In genomic region chr17:43660816-43661493, GRCh38 we compare ENCODE assay signal across 19 cellular contexts. TPM values are rescaled to one million over a fixed set of nuclear protein-coding genes. Genes with fewer than 3 reads are reported as not detected.
DNase-seq lines count a peak whose midpoint lies in the region; FAIRE-seq and TF ChIP-seq lines count a peak whose summit lies in the region.
"Had no signal": no experiment of that assay in that cellular context is flagged by ENCODE, and none has a peak within 500 bp of the region (broad histone marks: within the 10 kb centered on the region; RNA-seq: fewer than 3 reads in every experiment).

No MANE protein-coding gene starts in this region.

- no peaks in the 10 kb centered on the region for H3K79me1 ChIP-seq in H1 (ENCODE audit: low read depth, low read length)

- H2AK5ac ChIP-seq in H1 (ENCODE audit: low read depth, low read length) = no peak overlapping the region

- no peak for TF ChIP-seq POLR2A in H1 (IDR thresholded peaks at IDR 0.05; ENCODE audit: control extremely low read depth in 1 of 2, low read depth in 2 of 2, low read length in 2 of 2)

- H3K36me3 ChIP-seq in H1 (ENCODE audit: control insufficient read depth in 2 of 4, insufficient read depth in 4 of 4, low read length in 3 of 4) = no peaks in the 10 kb centered on the region

- no peak for FAIRE-seq in H1 (lab: Jason Lieb, UNC)
- FAIRE-seq: endothelial cell of umbilical vein had no signal

- no peaks in the 10 kb centered on the region for H3K79me2 ChIP-seq in H1 (ENCODE audit: control insufficient read depth in 1 of 2, insufficient read depth in 2 of 2, low read length in 2 of 2)

- no peaks in the 10 kb centered on the region; a peak in 2 of 7 replicates for H3K27me3 ChIP-seq in H1 (replicated peaks in 1 of 4; ENCODE audit: control insufficient read depth in 3 of 4, extremely low read depth in 1 of 4, insufficient read depth in 3 of 4, low read length in 3 of 4)

- no peak overlapping the region for H2BK12ac ChIP-seq in H1 (ENCODE audit: low read depth, low read length)

- peaks cover 47% of the 10 kb centered on the region for H3K4me1 Mint-ChIP-seq in activated naive CD4-positive, alpha-beta T cell treated with anti-CD3 and anti-CD28 coated beads, Interleukin-2, amount 50 U/mL, for 24 hours

- H3K4me1 ChIP-seq in H1 (replicated peaks in 1 of 4; ENCODE audit: control insufficient read depth in 3 of 4, insufficient read depth in 4 of 4, low read length in 3 of 4) = peaks cover 3 to 31% (median 19%) of the 10 kb centered on the region in 4 experiments; a peak in 5 of 7 replicates

- H2BK20ac ChIP-seq in H1 (ENCODE audit: low read length) = no peak overlapping the region

- H2BK15ac ChIP-seq in H1 (ENCODE audit: low read length) = peak overlapping the region; percentile 61; the same call in 1 of the 2 replicates

- TF ChIP-seq CTCF in H1 (IDR thresholded peaks at IDR 0.05; ENCODE audit: control extremely low read depth in 1 of 3, insufficient read depth in 1 of 3, low read depth in 1 of 3, low read length in 3 of 3) = no peak

- no peak for TF ChIP-seq RAD21 in H1 (IDR thresholded peaks at IDR 0.05 in 1 of 2, conservative IDR thresholded peaks at IDR 0.05 in 1 of 2; ENCODE audit: low read depth in 2 of 2, low read length in 2 of 2)

- WGBS in H1 (ENCODE audit: extremely low coverage in 1 of 2, insufficient coverage in 1 of 2, insufficient read length in 1 of 2, insufficient replicate concordance in 2 of 2, low coverage in 1 of 2, low lambda C conversion rate in 2 of 2, missing lambda C conversion rate in 1 of 2), 2 experiments = 92% methylated on average over 12 of the region's 16 CpGs; no CpG with 5 or more reads in 1 of the 2 experiments

- no peaks in the 10 kb centered on the region for H3K9me3 ChIP-seq in H1 (ENCODE audit: insufficient read depth in 2 of 2, low read depth in 1 of 2, low read length in 1 of 2)
- H3K9me3 ChIP-seq: SK-N-SH had no signal

- H3K36me3 Mint-ChIP-seq in activated naive CD4-positive, alpha-beta T cell treated with anti-CD3 and anti-CD28 coated beads, Interleukin-2, amount 50 U/mL, for 24 hours = no peaks in the 10 kb centered on the region

- peak overlapping the region; percentile 61 for H4K91ac ChIP-seq in H1 (replicated peaks; ENCODE audit: insufficient read length, low read length)

- CTCF ChIA-PET in H1 (lab: Charles Lee; ENCODE audit: partially characterized antibody) = interaction anchor here (0.8 to 7.0 kb wide), 5 partner anchors 9 to 83 kb away, joined by 3 to 46 read pairs (median 21); no protein-coding TSS in a partner anchor

- no peak for TF ChIP-seq EP300 in H1 (IDR thresholded peaks at IDR 0.05; ENCODE audit: borderline replicate concordance in 1 of 2, low read depth in 2 of 2, low read length in 2 of 2)

- H2BK5ac ChIP-seq in H1 (ENCODE audit: low read depth, low read length) = no peak overlapping the region

- no peak overlapping the region for H3K4ac ChIP-seq in H1 (replicated peaks; ENCODE audit: insufficient read length, low read depth, low read length)

- H3K9ac ChIP-seq in H1 (replicated peaks in 1 of 4; ENCODE audit: extremely low read depth in 1 of 4, low read depth in 3 of 4, low read length in 3 of 4) = no peak overlapping the region
- H3K9ac ChIP-seq: SK-N-SH had no signal

- no peak overlapping the region for H2AFZ ChIP-seq in H1 (ENCODE audit: low read length)

- no peaks in the 10 kb centered on the region for H3K23me2 ChIP-seq in H1 (ENCODE audit: low read depth, low read length)

- H3K4me3 Mint-ChIP-seq in activated naive CD4-positive, alpha-beta T cell treated with anti-CD3 and anti-CD28 coated beads, Interleukin-2, amount 50 U/mL, for 24 hours = peak overlapping the region; percentile 26
- H3K4me3 Mint-ChIP-seq: activated B cell treated with CpG ODN at 0.5 μM for 24 hours, H9 had no signal

- H4K20me1 ChIP-seq in H1 (replicated peaks in 1 of 2; ENCODE audit: control insufficient read depth in 1 of 2, insufficient read depth in 2 of 2, low read length in 2 of 2) = no peaks in the 10 kb centered on the region

- H3K56ac ChIP-seq in H1 (replicated peaks; ENCODE audit: insufficient read length, low read depth, low read length) = no peak overlapping the region

- no peak overlapping the region for H3K4me3 ChIP-seq in H1 (ENCODE audit: extremely low read depth in 1 of 4, insufficient read depth in 2 of 4, low read depth in 3 of 4, low read length in 4 of 4)

- H3K27ac Mint-ChIP-seq in activated naive CD4-positive, alpha-beta T cell treated with anti-CD3 and anti-CD28 coated beads, Interleukin-2, amount 50 U/mL, for 24 hours = no peak overlapping the region
- H3K27ac Mint-ChIP-seq: activated B cell treated with CpG ODN at 0.5 μM for 24 hours; activated naive CD4-positive, alpha-beta T cell treated with anti-CD3 and anti-CD28 coated beads for 36 hours had no signal

- H3K27ac ChIP-seq in H1 (ENCODE audit: low read depth, low read length) = no peak overlapping the region

- no peaks in the 10 kb centered on the region for H3K27me3 Mint-ChIP-seq in activated naive CD4-positive, alpha-beta T cell treated with anti-CD3 and anti-CD28 coated beads, Interleukin-2, amount 50 U/mL, for 24 hours

- DNase-seq in activated naive CD4-positive, alpha-beta T cell treated with anti-CD3 and anti-CD28 coated beads, Interleukin-2, amount 50 U/mL, for 16 hours = no peak
- DNase-seq in T follicular helper cell (ENCODE audit: low read depth) (peak; percentile 6), H1 (ENCODE audit: low read depth in 1 of 2, low spot score in 2 of 2) (no peak), OCI-M1 (lab: John Stamatoyannopoulos, UW) (no peak), NCI-H1436 (lab: John Stamatoyannopoulos, UW) (no peak), COLO668 (lab: John Stamatoyannopoulos, UW; ENCODE audit: unreplicated experiment) (no peak)
- peak; percentile 8 for DNase-seq in stimulated activated CD8-positive, alpha-beta memory T cell treated with anti-CD3 and anti-CD28 coated beads, Interleukin-12 subunit alpha, Interleukin-12 subunit beta, amount 100 ng/mL, for 1 hour (ENCODE audit: low read depth)
- DNase-seq: activated B cell treated with CpG ODN at 0.5 μM for 24 hours; central memory CD4-positive, alpha-beta T cell; DMS53; H9; KG1; NCI-H1105; NCI-H226; retina; SK-N-SH had no signal

- no peak overlapping the region for H3K23ac ChIP-seq in H1 (ENCODE audit: insufficient read length)

- POLR2A ChIA-PET in H1 (lab: Charles Lee; ENCODE audit: partially characterized antibody) = no interaction called here

- peak overlapping the region; percentile 39; the same call in 1 of the 2 replicates for H4K8ac ChIP-seq in H1 (ENCODE audit: extremely low read depth, insufficient read depth, low read length)

- no peak overlapping the region for H3K4me2 ChIP-seq in H1 (ENCODE audit: insufficient read depth in 1 of 2, low read depth in 2 of 2, low read length in 2 of 2)
- H3K4me2 ChIP-seq: SK-N-SH had no signal

- H2BK120ac ChIP-seq in H1 (replicated peaks; ENCODE audit: low read depth, low read length) = no peak overlapping the region

- H3K18ac ChIP-seq in H1 (ENCODE audit: extremely low read depth, low read length) = no peak overlapping the region

- no peak overlapping the region for H4K5ac ChIP-seq in H1 (ENCODE audit: insufficient read length, low read depth, low read length)

- no peak overlapping the region for H3K14ac ChIP-seq in H1 (ENCODE audit: insufficient read length)

- H3K9me3 Mint-ChIP-seq in activated naive CD4-positive, alpha-beta T cell treated with anti-CD3 and anti-CD28 coated beads, Interleukin-2, amount 50 U/mL, for 24 hours = no peaks in the 10 kb centered on the region
- H3K9me3 Mint-ChIP-seq: activated B cell treated with CpG ODN at 0.5 μM for 24 hours; activated naive CD4-positive, alpha-beta T cell treated with anti-CD3 and anti-CD28 coated beads for 36 hours had no signal

TF ChIP-seq in H1, 55 proteins besides CTCF, POLR2A, EP300 and RAD21:
- TF ChIP-seq KDM1A (IDR thresholded peaks at IDR 0.05; ENCODE audit: borderline replicate concordance, low read length) (peak; percentile 84), SRF (IDR thresholded peaks at IDR 0.05; ENCODE audit: low read depth, low read length) (no peak), HDAC2 (IDR thresholded peaks at IDR 0.05; ENCODE audit: borderline replicate concordance in 1 of 2, low read depth in 2 of 2, low read length in 2 of 2) (0 out of 4 replicates have a peak, but pooled peaks of 1 of the 2 experiments have one; percentile 32)

RNA-seq across cellular contexts. Expression of gene MEOX1, which starts 0.8 kb away (rescaled TPM):
- not detected in 2 replicates for total RNA-seq in H1 (2021; fragmentation: NEBNext Ultra II Directional; extraction: Animal tissue kit (Norgen Biotek cat#: 25700))
- 0.03 TPM in 1 of 2 replicates, not detected in the other for polyA plus RNA-seq in H1 (2011; rRNA removed)
- polyA plus RNA-seq in H1 (2011; cell fraction: cytosol; rRNA removed) = not detected
- 0.07 TPM for polyA plus RNA-seq in H1 (2011; cell fraction: nucleus; rRNA removed)
- polyA plus RNA-seq in H1 (2012, experiment 1 of 2) = 0.11 to 0.12 TPM in 2 of 4 replicates, not detected in the others
- not detected for polyA plus RNA-seq in H1 (2012, experiment 2 of 2)
- polyA plus RNA-seq in H1 (2013, experiment 1 of 2) = 0.04 TPM
- 0.11 TPM for polyA plus RNA-seq in H1 (2013, experiment 2 of 2)
- not detected in 2 replicates for polyA minus RNA-seq in H1 (2011; rRNA and poly(A)+ RNA removed)
- not detected for polyA minus RNA-seq in H1 (2011; cell fraction: cytosol; rRNA and poly(A)+ RNA removed)
- polyA minus RNA-seq in H1 (2011; cell fraction: nucleus; rRNA and poly(A)+ RNA removed) = 0.20 TPM
- total RNA-seq: activated B cell treated with CpG ODN at 0.5 μM for 24 hours, endothelial cell of umbilical vein, H9 had no signal

Comparison
In these comparisons a context has a peak if more than half of its experiments do, and no peak if none do; other contexts are left out.
1. DNase-seq: peak in T follicular helper cell (single experiment) and stimulated activated CD8-positive, alpha-beta memory T cell treated with anti-CD3 and anti-CD28 coated beads, Interleukin-12 subunit alpha, Interleukin-12 subunit beta, amount 100 ng/mL, for 1 hour (single experiment); none in activated naive CD4-positive, alpha-beta T cell treated with anti-CD3 and anti-CD28 coated beads, Interleukin-2, amount 50 U/mL, for 16 hours (single experiment), H1 (0 of 2), OCI-M1 (single experiment), NCI-H1436 (single experiment) and COLO668 (single experiment).